In genomic region chr9:134328341-134328840, GRCh38 we compare ENCODE assay signal across 1 cellular context.
TF ChIP-seq lines count a peak whose summit lies in the region.

No MANE protein-coding gene starts in this region.

TF ChIP-seq in HepG2, 621 proteins besides CTCF, POLR2A, EP300 and RAD21 (continued from another document and continues in another):
- TF ChIP-seq ZHX2 (IDR thresholded peaks at IDR 0.05; ENCODE audit: low read depth) = 0 out of 2 replicates have a peak, but pooled peaks have one; percentile 16
- no peak for TF ChIP-seq ZHX2 (CRISPR knock-in tag; IDR thresholded peaks at IDR 0.05; ENCODE audit: borderline replicate concordance)
- TF ChIP-seq JUND (CRISPR knock-in tag; IDR thresholded peaks at IDR 0.05) = no peak
- TF ChIP-seq JDP2 (CRISPR knock-in tag; IDR thresholded peaks at IDR 0.05; ENCODE audit: borderline replicate concordance) = no peak; the same call in 1 of the 2 replicates
- no peak for TF ChIP-seq BATF2 (CRISPR knock-in tag; IDR thresholded peaks at IDR 0.05)
- TF ChIP-seq SYNCRIP (IDR thresholded peaks at IDR 0.05; ENCODE audit: insufficient read depth, low read depth, low read length) = no peak
- no peak for TF ChIP-seq ZFP36 (IDR thresholded peaks at IDR 0.05; ENCODE audit: borderline replicate concordance, low read depth, low read length, partially characterized antibody)
- TF ChIP-seq, protein P1, sequence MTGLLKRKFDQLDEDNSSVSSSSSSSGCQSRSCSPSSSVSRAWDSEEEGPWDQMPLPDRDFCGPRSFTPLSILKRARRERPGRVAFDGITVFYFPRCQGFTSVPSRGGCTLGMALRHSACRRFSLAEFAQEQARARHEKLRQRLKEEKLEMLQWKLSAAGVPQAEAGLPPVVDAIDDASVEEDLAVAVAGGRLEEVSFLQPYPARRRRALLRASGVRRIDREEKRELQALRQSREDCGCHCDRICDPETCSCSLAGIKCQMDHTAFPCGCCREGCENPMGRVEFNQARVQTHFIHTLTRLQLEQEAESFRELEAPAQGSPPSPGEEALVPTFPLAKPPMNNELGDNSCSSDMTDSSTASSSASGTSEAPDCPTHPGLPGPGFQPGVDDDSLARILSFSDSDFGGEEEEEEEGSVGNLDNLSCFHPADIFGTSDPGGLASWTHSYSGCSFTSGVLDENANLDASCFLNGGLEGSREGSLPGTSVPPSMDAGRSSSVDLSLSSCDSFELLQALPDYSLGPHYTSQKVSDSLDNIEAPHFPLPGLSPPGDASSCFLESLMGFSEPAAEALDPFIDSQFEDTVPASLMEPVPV (CRISPR knock-in tag; IDR thresholded peaks at IDR 0.05) = no peak
- no peak for TF ChIP-seq SMAD9 (CRISPR knock-in tag; IDR thresholded peaks at IDR 0.05)
- no peak for TF ChIP-seq CEBPB (IDR thresholded peaks at IDR 0.05; ENCODE audit: borderline replicate concordance, low read depth, low read length)
- TF ChIP-seq ZFP90 (CRISPR knock-in tag; IDR thresholded peaks at IDR 0.05; ENCODE audit: borderline replicate concordance) = no peak
- TF ChIP-seq HNRNPLL (IDR thresholded peaks at IDR 0.05; ENCODE audit: low read depth, low read length, poor library complexity, severe bottlenecking) = peak; percentile 12
- no peak for TF ChIP-seq SOX13 (IDR thresholded peaks at IDR 0.05)
- TF ChIP-seq SOX13 (CRISPR knock-in tag; conservative IDR thresholded peaks at IDR 0.05 in 1 of 2, IDR thresholded peaks at IDR 0.05 in 1 of 2) = no peak; a peak in 1 of 4 replicates
- no peak for TF ChIP-seq SMARCC2 (IDR thresholded peaks at IDR 0.05)
- no peak for TF ChIP-seq THAP8 (CRISPR knock-in tag; IDR thresholded peaks at IDR 0.05; ENCODE audit: borderline replicate concordance)
- TF ChIP-seq HMGXB3 (CRISPR knock-in tag; IDR thresholded peaks at IDR 0.05; ENCODE audit: borderline replicate concordance) = no peak; the same call in 1 of the 2 replicates
- TF ChIP-seq CHD2 (IDR thresholded peaks at IDR 0.05; ENCODE audit: low read depth, low read length) = no peak
- no peak for TF ChIP-seq ZNF12 (CRISPR knock-in tag; IDR thresholded peaks at IDR 0.05)
- TF ChIP-seq ZNF557 (CRISPR knock-in tag; IDR thresholded peaks at IDR 0.05) = no peak
- no peak for TF ChIP-seq ZNF367 (CRISPR knock-in tag; IDR thresholded peaks at IDR 0.05; ENCODE audit: borderline replicate concordance)
- TF ChIP-seq ATF1 (CRISPR knock-in tag; IDR thresholded peaks at IDR 0.05) = no peak
- TF ChIP-seq, protein P2, sequence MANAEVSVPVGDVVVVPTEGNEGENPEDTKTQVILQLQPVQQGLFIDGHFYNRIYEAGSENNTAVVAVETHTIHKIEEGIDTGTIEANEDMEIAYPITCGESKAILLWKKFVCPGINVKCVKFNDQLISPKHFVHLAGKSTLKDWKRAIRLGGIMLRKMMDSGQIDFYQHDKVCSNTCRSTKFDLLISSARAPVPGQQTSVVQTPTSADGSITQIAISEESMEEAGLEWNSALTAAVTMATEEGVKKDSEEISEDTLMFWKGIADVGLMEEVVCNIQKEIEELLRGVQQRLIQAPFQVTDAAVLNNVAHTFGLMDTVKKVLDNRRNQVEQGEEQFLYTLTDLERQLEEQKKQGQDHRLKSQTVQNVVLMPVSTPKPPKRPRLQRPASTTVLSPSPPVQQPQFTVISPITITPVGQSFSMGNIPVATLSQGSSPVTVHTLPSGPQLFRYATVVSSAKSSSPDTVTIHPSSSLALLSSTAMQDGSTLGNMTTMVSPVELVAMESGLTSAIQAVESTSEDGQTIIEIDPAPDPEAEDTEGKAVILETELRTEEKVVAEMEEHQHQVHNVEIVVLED (CRISPR knock-in tag; IDR thresholded peaks at IDR 0.05; ENCODE audit: borderline replicate concordance) = no peak
- no peak for TF ChIP-seq SALL2 (CRISPR knock-in tag; IDR thresholded peaks at IDR 0.05)
- TF ChIP-seq MAFG (CRISPR knock-in tag; IDR thresholded peaks at IDR 0.05) = no peak
- no peak for TF ChIP-seq ZNF841 (CRISPR knock-in tag; IDR thresholded peaks at IDR 0.05; ENCODE audit: borderline replicate concordance)
- TF ChIP-seq, protein P3, sequence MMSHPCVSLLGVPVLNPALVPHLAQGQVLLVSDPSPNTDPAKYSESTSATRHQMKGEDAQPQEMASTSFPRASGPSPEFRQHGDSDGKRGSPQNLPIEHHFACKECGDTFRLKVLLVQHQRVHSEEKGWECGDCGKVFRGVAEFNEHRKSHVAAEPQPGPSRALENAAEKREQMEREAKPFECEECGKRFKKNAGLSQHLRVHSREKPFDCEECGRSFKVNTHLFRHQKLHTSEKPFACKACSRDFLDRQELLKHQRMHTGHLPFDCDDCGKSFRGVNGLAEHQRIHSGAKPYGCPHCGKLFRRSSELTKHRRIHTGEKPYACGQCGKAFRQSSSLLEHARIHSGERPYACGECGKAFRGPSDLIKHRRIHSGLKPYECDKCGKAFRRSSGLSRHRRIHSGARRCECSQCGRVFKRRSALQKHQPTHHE (CRISPR knock-in tag; IDR thresholded peaks at IDR 0.05; ENCODE audit: borderline replicate concordance) = no peak
- TF ChIP-seq, protein P4, sequence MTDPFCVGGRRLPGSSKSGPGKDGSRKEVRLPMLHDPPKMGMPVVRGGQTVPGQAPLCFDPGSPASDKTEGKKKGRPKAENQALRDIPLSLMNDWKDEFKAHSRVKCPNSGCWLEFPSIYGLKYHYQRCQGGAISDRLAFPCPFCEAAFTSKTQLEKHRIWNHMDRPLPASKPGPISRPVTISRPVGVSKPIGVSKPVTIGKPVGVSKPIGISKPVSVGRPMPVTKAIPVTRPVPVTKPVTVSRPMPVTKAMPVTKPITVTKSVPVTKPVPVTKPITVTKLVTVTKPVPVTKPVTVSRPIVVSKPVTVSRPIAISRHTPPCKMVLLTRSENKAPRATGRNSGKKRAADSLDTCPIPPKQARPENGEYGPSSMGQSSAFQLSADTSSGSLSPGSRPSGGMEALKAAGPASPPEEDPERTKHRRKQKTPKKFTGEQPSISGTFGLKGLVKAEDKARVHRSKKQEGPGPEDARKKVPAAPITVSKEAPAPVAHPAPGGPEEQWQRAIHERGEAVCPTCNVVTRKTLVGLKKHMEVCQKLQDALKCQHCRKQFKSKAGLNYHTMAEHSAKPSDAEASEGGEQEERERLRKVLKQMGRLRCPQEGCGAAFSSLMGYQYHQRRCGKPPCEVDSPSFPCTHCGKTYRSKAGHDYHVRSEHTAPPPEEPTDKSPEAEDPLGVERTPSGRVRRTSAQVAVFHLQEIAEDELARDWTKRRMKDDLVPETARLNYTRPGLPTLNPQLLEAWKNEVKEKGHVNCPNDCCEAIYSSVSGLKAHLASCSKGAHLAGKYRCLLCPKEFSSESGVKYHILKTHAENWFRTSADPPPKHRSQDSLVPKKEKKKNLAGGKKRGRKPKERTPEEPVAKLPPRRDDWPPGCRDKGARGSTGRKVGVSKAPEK (CRISPR knock-in tag; IDR thresholded peaks at IDR 0.05; ENCODE audit: borderline replicate concordance) = no peak
- TF ChIP-seq SNAPC2 (CRISPR knock-in tag; IDR thresholded peaks at IDR 0.05) = no peak; the same call in 1 of the 2 replicates
- no peak for TF ChIP-seq ZNF570 (CRISPR knock-in tag; IDR thresholded peaks at IDR 0.05; ENCODE audit: borderline replicate concordance)
- 0 out of 2 replicates have a peak, but pooled peaks have one; percentile 29 for TF ChIP-seq IKZF5 (CRISPR knock-in tag; IDR thresholded peaks at IDR 0.05)
- TF ChIP-seq, protein P5, sequence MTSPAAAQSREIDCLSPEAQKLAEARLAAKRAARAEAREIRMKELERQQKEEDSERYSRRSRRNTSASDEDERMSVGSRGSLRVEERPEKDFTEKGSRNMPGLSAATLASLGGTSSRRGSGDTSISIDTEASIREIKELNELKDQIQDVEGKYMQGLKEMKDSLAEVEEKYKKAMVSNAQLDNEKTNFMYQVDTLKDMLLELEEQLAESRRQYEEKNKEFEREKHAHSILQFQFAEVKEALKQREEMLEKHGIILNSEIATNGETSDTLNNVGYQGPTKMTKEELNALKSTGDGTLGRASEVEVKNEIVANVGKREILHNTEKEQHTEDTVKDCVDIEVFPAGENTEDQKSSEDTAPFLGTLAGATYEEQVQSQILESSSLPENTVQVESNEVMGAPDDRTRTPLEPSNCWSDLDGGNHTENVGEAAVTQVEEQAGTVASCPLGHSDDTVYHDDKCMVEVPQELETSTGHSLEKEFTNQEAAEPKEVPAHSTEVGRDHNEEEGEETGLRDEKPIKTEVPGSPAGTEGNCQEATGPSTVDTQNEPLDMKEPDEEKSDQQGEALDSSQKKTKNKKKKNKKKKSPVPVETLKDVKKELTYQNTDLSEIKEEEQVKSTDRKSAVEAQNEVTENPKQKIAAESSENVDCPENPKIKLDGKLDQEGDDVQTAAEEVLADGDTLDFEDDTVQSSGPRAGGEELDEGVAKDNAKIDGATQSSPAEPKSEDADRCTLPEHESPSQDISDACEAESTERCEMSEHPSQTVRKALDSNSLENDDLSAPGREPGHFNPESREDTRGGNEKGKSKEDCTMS (CRISPR knock-in tag; conservative IDR thresholded peaks at IDR 0.05) = no peak
